ENCODE assay signal across 9 cellular contexts in genomic region chr22:24432059-24432853, GRCh38. TPM values are rescaled to one million over a fixed set of nuclear protein-coding genes. Genes with fewer than 3 reads are reported as not detected.
DNase-seq lines count a peak whose midpoint lies in the region; ATAC-seq, FAIRE-seq and TF ChIP-seq lines count a peak whose summit lies in the region.
"Had no signal": no experiment of that assay in that cellular context is flagged by ENCODE, and none has a peak within 500 bp of the region (broad histone marks: within the 10 kb centered on the region; RNA-seq: fewer than 3 reads in every experiment).

No MANE protein-coding gene starts in this region.

- no peaks in the 10 kb centered on the region for H3K9me3 ChIP-seq in breast epithelium
- no peaks in the 10 kb centered on the region for H3K9me3 ChIP-seq in GM12878 (replicated peaks; ENCODE audit: control insufficient read depth, insufficient read depth, low read length)
- H3K9me3 ChIP-seq in left lung = no peaks in the 10 kb centered on the region
- no peaks in the 10 kb centered on the region for H3K9me3 ChIP-seq in tibial artery

- in situ Hi-C loops in GM12878 (cut with MboI) = loop anchor here (5.0 kb wide), 1 partner anchor 85 kb away; no protein-coding TSS in a partner anchor

- peak overlapping the region; percentile 83 for H3K4me2 ChIP-seq in GM12878 (ENCODE audit: control insufficient read depth, insufficient read depth)

- H3K79me2 ChIP-seq in GM12878 (ENCODE audit: control insufficient read depth, insufficient read depth, low read length) = peaks cover 83% of the 10 kb centered on the region

- TF ChIP-seq CTCF in MCF 10A (IDR thresholded peaks at IDR 0.05; ENCODE audit: unreplicated experiment) = no peak
- TF ChIP-seq CTCF in breast epithelium (IDR thresholded peaks at IDR 0.05) = no peak
- TF ChIP-seq CTCF in GM12878 (IDR thresholded peaks at IDR 0.05 in 2 of 3, conservative IDR thresholded peaks at IDR 0.05 in 1 of 3; ENCODE audit: control insufficient read depth in 2 of 3, extremely low read depth in 1 of 3, insufficient read depth in 1 of 3, low read depth in 3 of 3, low read length in 3 of 3) = no peak
- TF ChIP-seq CTCF in left lung (IDR thresholded peaks at IDR 0.05) = no peak
- no peak for TF ChIP-seq CTCF in tibial artery (IDR thresholded peaks at IDR 0.05)

- whole genome bisulfite sequencing in GM12878 (ENCODE audit: insufficient coverage, insufficient replicate concordance, low lambda C conversion rate, missing lambda C conversion rate) = 96% methylated on average over 17 of the region's 17 CpGs

- H3K4me1 ChIP-seq in breast epithelium = peaks cover 0 to 7% of the 10 kb centered on the region in 2 donors
- H3K4me1 ChIP-seq in GM12878 (ENCODE audit: control insufficient read depth, insufficient read depth, low read length) = peaks cover 76% of the 10 kb centered on the region
- H3K4me1 ChIP-seq in left lung = peaks cover 21 to 100% of the 10 kb centered on the region in 2 donors
- H3K4me1 ChIP-seq in tibial artery = peaks cover 0 to 49% (median 29%) of the 10 kb centered on the region in 4 donors

- no peak for TF ChIP-seq POLR2A in breast epithelium (IDR thresholded peaks at IDR 0.05)
- no peak for TF ChIP-seq POLR2A in GM12878 (IDR thresholded peaks at IDR 0.05; ENCODE audit: low read depth, low read length)

- POLR2A ChIA-PET in MCF 10A (lab: Yijun Ruan, JAX) (interaction anchor here (0.7 to 1.1 kb wide), 3 partner anchors 12 to 90 kb away, joined by 3 to 4 read pairs (median 3); no protein-coding TSS in a partner anchor), GM12878 (lab: Charles Lee) (interaction anchor here (1.1 to 1.5 kb wide), 2 partner anchors 33 to 82 kb away, joined by 3 read pairs; no protein-coding TSS in a partner anchor)

- no TSS peak for BruUV-seq in MCF 10A (replicated peaks; lab: Mats Ljungman, UMichigan)
- BruUV-seq in GM12878 (replicated peaks; lab: Mats Ljungman, UMichigan) = no TSS peak

- CTCF ChIA-PET in MCF 10A (lab: Yijun Ruan, JAX) (interaction anchor here (1.3 to 1.4 kb wide), 2 partner anchors 90 to 91 kb away, joined by 4 to 5 read pairs; no protein-coding TSS in a partner anchor), GM12878 (lab: Yijun Ruan, JAX) (interaction anchor here (1.2 to 19.9 kb wide), 4 partner anchors 9 to 89 kb away, joined by 3 to 332 read pairs (median 7); no protein-coding TSS in a partner anchor)

- H3K36me3 Mint-ChIP-seq in MCF 10A (ENCODE audit: insufficient read depth, unreplicated experiment) = no peaks in the 10 kb centered on the region

- H3K9ac ChIP-seq in GM12878 (ENCODE audit: control insufficient read depth, insufficient read depth, low read length) = peak overlapping the region; percentile 18; the same call in 1 of the 2 replicates

- H3K9me3 Mint-ChIP-seq in MCF 10A (ENCODE audit: unreplicated experiment) = no peaks in the 10 kb centered on the region

- H3K4me3 ChIP-seq in breast epithelium = no peak overlapping the region
- H3K4me3 ChIP-seq in GM12878 = no peak overlapping the region; the same call in 1 of the 2 replicates
- no peak overlapping the region for H3K4me3 ChIP-seq in left lung
- H3K4me3 ChIP-seq in tibial artery = no peak overlapping the region
- H3K4me3 ChIP-seq: SK-N-MC had no signal

- RAD21 ChIA-PET in GM12878 (lab: Charles Lee; ENCODE audit: unreplicated experiment) = interaction anchor here (0.6 to 8.1 kb wide), 3 partner anchors 18 to 106 kb away, joined by 3 to 111 read pairs (median 4); no protein-coding TSS in a partner anchor

- no peak for ATAC-seq in GM12878
- ATAC-seq in left lung = peak; percentile 36
- ATAC-seq in HG03175 (IDR thresholded peaks at IDR 0.05; ENCODE audit: unreplicated experiment) = no peak

- H3K4me3 Mint-ChIP-seq in MCF 10A (ENCODE audit: unreplicated experiment) = no peak overlapping the region

- H3K36me3 ChIP-seq in breast epithelium (no peaks in the 10 kb centered on the region), GM12878 (ENCODE audit: control insufficient read depth in 2 of 2, insufficient read depth in 2 of 2, low read length in 1 of 2) (peaks cover 0 to 16% of the 10 kb centered on the region in 2 experiments; a peak in 3 of 4 replicates), left lung (peaks cover 0 to 4% of the 10 kb centered on the region in 2 donors), tibial artery (no peaks in the 10 kb centered on the region)

- TF ChIP-seq EP300 in GM12878 (IDR thresholded peaks at IDR 0.05; ENCODE audit: borderline replicate concordance in 1 of 2, control insufficient read depth in 1 of 2, low read depth in 2 of 2, low read length in 2 of 2) = no peak

- no peaks in the 10 kb centered on the region for H3K27me3 Mint-ChIP-seq in MCF 10A (ENCODE audit: insufficient read depth, unreplicated experiment)

- H4K20me1 ChIP-seq in GM12878 (ENCODE audit: control insufficient read depth, insufficient read depth) = no peaks in the 10 kb centered on the region

- no peak for TF ChIP-seq RAD21 in GM12878 (IDR thresholded peaks at IDR 0.05; ENCODE audit: insufficient read depth, low read depth, low read length)

- DNase-seq in MCF 10A (ENCODE audit: unreplicated experiment) (peak; percentile 63), breast epithelium (ENCODE audit: low spot score in 2 of 2) (no peak), GM12878 (ENCODE audit: low read depth, low spot score) (no peak), left lung (peak; percentile 58 to 79), tibial artery (peak in 1 of 2 donors; percentile 87), RKO (ENCODE audit: low spot score) (no peak), HuH-7.5 (ENCODE audit: low spot score) (no peak)

- no peak overlapping the region for H2AFZ ChIP-seq in GM12878 (ENCODE audit: control insufficient read depth, low read depth, low read length)

- no peak for FAIRE-seq in GM12878 (lab: Jason Lieb, UNC)

- H3K4me1 Mint-ChIP-seq in MCF 10A (ENCODE audit: insufficient read depth, unreplicated experiment) = peaks cover 15% of the 10 kb centered on the region

- H3K27ac ChIP-seq in breast epithelium (peak overlapping the region in 1 of 2 donors; percentile 38), GM12878 (ENCODE audit: control insufficient read depth, insufficient read depth) (peak overlapping the region; percentile 90), left lung (peak overlapping the region in 1 of 2 donors; percentile 97), tibial artery (peak overlapping the region; percentile 42 to 64)
- H3K27ac ChIP-seq: SK-N-MC had no signal

- no peaks in the 10 kb centered on the region for H3K27me3 ChIP-seq in breast epithelium
- H3K27me3 ChIP-seq in GM12878 (replicated peaks in 1 of 2; ENCODE audit: control insufficient read depth in 2 of 2, insufficient read depth in 2 of 2, low read length in 1 of 2) = no peaks in the 10 kb centered on the region
- no peaks in the 10 kb centered on the region for H3K27me3 ChIP-seq in left lung
- H3K27me3 ChIP-seq in tibial artery = no peaks in the 10 kb centered on the region

- SMC1A ChIA-PET in GM12878 (lab: Charles Lee; ENCODE audit: uncharacterized antibody, unreplicated experiment) = interaction anchor here (1.1 to 10.4 kb wide), 5 partner anchors 33 to 110 kb away, joined by 3 to 122 read pairs (median 5); no protein-coding TSS in a partner anchor

- no peak overlapping the region for H3K27ac Mint-ChIP-seq in MCF 10A (ENCODE audit: low read depth, unreplicated experiment)

- intact Hi-C loops in MCF 10A (cut with micrococcal nuclease) (no loop called here), breast epithelium (cut with DNase I; ENCODE audit: low total_unique reads) (no loop called here), GM12878 (cut with micrococcal nuclease; ENCODE audit: unreplicated experiment) (loop anchor here (10.0 kb wide), 1 partner anchor 107 kb away; no protein-coding TSS in a partner anchor), left lung (cut with DNase I) (no loop called here), tibial artery (cut with DNase I; ENCODE audit: low total_unique reads) (no loop called here)

TF ChIP-seq in GM12878, 131 proteins besides CTCF, POLR2A, EP300 and RAD21 (continues in another document):
- TF ChIP-seq HDGF (IDR thresholded peaks at IDR 0.05) = peak; percentile 55; the same call in 1 of the 2 replicates
- TF ChIP-seq, protein P1, sequence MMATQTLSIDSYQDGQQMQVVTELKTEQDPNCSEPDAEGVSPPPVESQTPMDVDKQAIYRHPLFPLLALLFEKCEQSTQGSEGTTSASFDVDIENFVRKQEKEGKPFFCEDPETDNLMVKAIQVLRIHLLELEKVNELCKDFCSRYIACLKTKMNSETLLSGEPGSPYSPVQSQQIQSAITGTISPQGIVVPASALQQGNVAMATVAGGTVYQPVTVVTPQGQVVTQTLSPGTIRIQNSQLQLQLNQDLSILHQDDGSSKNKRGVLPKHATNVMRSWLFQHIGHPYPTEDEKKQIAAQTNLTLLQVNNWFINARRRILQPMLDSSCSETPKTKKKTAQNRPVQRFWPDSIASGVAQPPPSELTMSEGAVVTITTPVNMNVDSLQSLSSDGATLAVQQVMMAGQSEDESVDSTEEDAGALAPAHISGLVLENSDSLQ (IDR thresholded peaks at IDR 0.05) = 0 out of 2 replicates have a peak, but pooled peaks have one; percentile 33
- TF ChIP-seq ZNF274 (IDR thresholded peaks at IDR 0.05; ENCODE audit: insufficient read depth, insufficient read length) = no peak

RNA-seq across cellular contexts. Expression of gene ADORA2A, which starts 4.9 kb away (rescaled TPM):
- 0.96 and 1.4 TPM in 2 replicates for total RNA-seq in MCF 10A (2022)
- total RNA-seq in breast epithelium = 1 to 10 TPM; 1.8 to 4.3 (median 3.4) TPM
- 55.4 and 60.9 TPM in 2 replicates for total RNA-seq in GM12878 (2013; cell fraction: nucleolus; rRNA removed)
- total RNA-seq in GM12878 (2014; rRNA removed) = 27.4 and 28.5 TPM in 2 replicates
- 10.5 and 10.9 TPM in 2 replicates for total RNA-seq in GM12878 (2014; rRNA removed; fragmentation: Illumina TruSeq; extraction: Trizol)
- 22.9 and 23.6 TPM in 2 replicates for total RNA-seq in GM12878 (2021)
- 9.5 TPM for polyA plus RNA-seq in GM12878 (2011; ENCODE audit: low read depth)
- polyA plus RNA-seq in GM12878 (2011; rRNA removed) = 16.2 and 31.2 TPM in 2 replicates
- polyA plus RNA-seq in GM12878 (2011; cell fraction: cytosol; rRNA removed) = 49.3 and 77.4 TPM in 2 replicates
- 45.4 and 47.1 TPM in 2 replicates for polyA plus RNA-seq in GM12878 (2011; cell fraction: nucleus; rRNA removed)
- polyA plus RNA-seq in GM12878 (2012) = 22.8 and 28.8 TPM in 2 replicates
- polyA plus RNA-seq in GM12878 (2014; fragmentation: Illumina TruSeq; extraction: Trizol) = 4.6 and 15.9 TPM in 2 replicates
- polyA plus RNA-seq in GM12878 (2014; fragmentation: Nextera tagmentation; extraction: Ambion mirVana) = 1 to 10 TPM in 1 of 2 experiments, under 1 TPM in 1; 0.69 to 1.6 TPM
- polyA plus RNA-seq in GM12878 (2014; rRNA removed) = 29.6 and 30.5 TPM in 2 replicates
- polyA plus RNA-seq in GM12878 (2016; fragmentation: Nextera tagmentation; extraction: Ambion mirVana) = 10 to 100 TPM; 15.8 to 20.6 TPM
- polyA minus RNA-seq in GM12878 (2011; rRNA and poly(A)+ RNA removed) = 38.3 and 56.7 TPM in 2 replicates
- polyA minus RNA-seq in GM12878 (2011; cell fraction: cytosol; rRNA and poly(A)+ RNA removed) = 11.3 and 12.3 TPM in 2 replicates
- 15.4 and 23.7 TPM in 2 replicates for polyA minus RNA-seq in GM12878 (2011; cell fraction: nucleus; rRNA and poly(A)+ RNA removed)
- 10 to 100 TPM; 11.5 to 16.8 TPM for total RNA-seq in left lung

Comparison
In these comparisons a context has a peak if more than half of its experiments do, and no peak if none do; other contexts are left out.
1. DNase-seq: peak in MCF 10A (single experiment) and left lung (2 of 2); none in breast epithelium (0 of 2), GM12878 (single experiment), RKO (single experiment) and HuH-7.5 (single experiment).